In genomic region chr5:125357660-125358059, GRCh38 we compare ENCODE assay signal across 26 cellular contexts.
A peak's percentile ranks its signal among the peaks of the same experiment; 100 is the strongest.
DNase-seq lines count a peak whose midpoint lies in the region; ATAC-seq and TF ChIP-seq lines count a peak whose summit lies in the region.
"Had no signal": no experiment of that assay in that cellular context is flagged by ENCODE, and none has a peak within 500 bp of the region (broad histone marks: within the 10 kb centered on the region; RNA-seq: fewer than 3 reads in every experiment).

No MANE protein-coding gene starts in this region.

- no peaks in the 10 kb centered on the region for H3K9me3 ChIP-seq in upper lobe of right lung

- DNase-seq in NCI-H2081 (lab: John Stamatoyannopoulos, UW) (peak; percentile 16), NCI-H2081 treated with DMSO at 0.1 percent for 48 hours (lab: John Stamatoyannopoulos, UW) (no peak), NCI-H226 (peak; percentile 73), epithelial cell of esophagus (ENCODE audit: low read depth) (peak; percentile 78), renal cortical epithelial cell (ENCODE audit: low read depth) (peak; percentile 53), NCI-H82 (lab: John Stamatoyannopoulos, UW) (no peak), upper lobe of right lung (no peak)
- DNase-seq: 8988T; activated CD4-positive, alpha-beta memory T cell treated with anti-CD3 and anti-CD28 coated beads for 36 hours; activated effector memory CD4-positive, alpha-beta T cell treated with Interleukin-2 at 50 U/mL for 16 hours; CD8-positive, alpha-beta memory T cell; effector CD4-positive, alpha-beta T cell; NCI-H1436; NK-92 treated with Interleukin-12 subunit alpha and Interleukin-12 subunit beta, amount 100 ng/mL, for 24 hours; occipital lobe; spleen; stimulated activated CD4-positive, alpha-beta T cell treated with anti-CD3 and anti-CD28 coated beads, Interleukin-4, amount 100 ng/mL, for 1 hour; stimulated activated naive CD4-positive, alpha-beta T cell treated with Interleukin-2 at 50 U/mL for 16 hours; T-helper 2 cell had no signal

- no peaks in the 10 kb centered on the region for H3K36me3 ChIP-seq in upper lobe of right lung
- H3K36me3 ChIP-seq: esophagus muscularis mucosa, gastroesophageal sphincter, right atrium auricular region, spleen, thoracic aorta had no signal

- ATAC-seq in HG03565 (IDR thresholded peaks at IDR 0.05; ENCODE audit: unreplicated experiment) (no peak), upper lobe of right lung (no peak)
- ATAC-seq: gastroesophageal sphincter had no signal

- intact Hi-C loops in upper lobe of right lung (cut with DNase I) = no loop called here

- H3K4me3 ChIP-seq in epithelial cell of esophagus (ENCODE audit: low read length) = no peak overlapping the region
- H3K4me3 ChIP-seq in upper lobe of right lung = no peak overlapping the region
- H3K4me3 ChIP-seq: esophagus muscularis mucosa, gastroesophageal sphincter, lung, right atrium auricular region, spleen, thoracic aorta had no signal

- no peak overlapping the region for H3K27ac ChIP-seq in upper lobe of right lung
- H3K27ac ChIP-seq: esophagus muscularis mucosa, gastroesophageal sphincter, right atrium auricular region, spleen, thoracic aorta, VCaP had no signal

- TF ChIP-seq CTCF in epithelial cell of esophagus (IDR thresholded peaks at IDR 0.05; ENCODE audit: insufficient read depth, low read depth, low read length, missing control alignments) (no peak), upper lobe of right lung (IDR thresholded peaks at IDR 0.05) (no peak)

- no peaks in the 10 kb centered on the region for H3K27me3 ChIP-seq in upper lobe of right lung
- H3K27me3 ChIP-seq: esophagus muscularis mucosa, gastroesophageal sphincter, right atrium auricular region, spleen had no signal

- no peaks in the 10 kb centered on the region for H3K4me1 ChIP-seq in upper lobe of right lung
- H3K4me1 ChIP-seq: esophagus muscularis mucosa, gastroesophageal sphincter, right atrium auricular region, spleen had no signal

Comparison
In these comparisons a context has a peak if more than half of its experiments do, and no peak if none do; other contexts are left out.
1. DNase-seq: peak in NCI-H2081 (2 of 2), NCI-H226 (single experiment), epithelial cell of esophagus (single experiment) and renal cortical epithelial cell (single experiment); none in NCI-H2081 treated with DMSO at 0.1 percent for 48 hours (single experiment), NCI-H82 (single experiment) and upper lobe of right lung (single experiment).